In genomic region chr22:37221424-37222336, GRCh38 we compare ENCODE assay signal across 14 cellular contexts. TPM values are rescaled to one million over a fixed set of nuclear protein-coding genes. Genes with fewer than 3 reads are reported as not detected.
DNase-seq lines count a peak whose midpoint lies in the region; ATAC-seq and TF ChIP-seq lines count a peak whose summit lies in the region.
"Had no signal": no experiment of that assay in that cellular context is flagged by ENCODE, and none has a peak within 500 bp of the region (broad histone marks: within the 10 kb centered on the region; RNA-seq: fewer than 3 reads in every experiment).

No MANE protein-coding gene starts in this region.

- H3K4me2 ChIP-seq in DND-41 (ENCODE audit: insufficient read depth, low read length): no peak overlapping the region

- DNase-seq in DND-41 (no peak), HFFc6 (no peak), hepatic stellate cell (ENCODE audit: low spot score) (no peak), NCI-H510A (lab: John Stamatoyannopoulos, UW) (no peak), BE2C (no peak)
- DNase-seq in natural killer cell treated with Interleukin-12 subunit alpha and Interleukin-12 subunit beta and Interleukin-15 and Interleukin-18, amount 100 ng/mL, for 72 hours (ENCODE audit: low spot score): no peak
- DNase-seq: activated CD4-positive, alpha-beta T cell treated with anti-CD3 and anti-CD28 coated beads for 4 hours; gastrocnemius medialis; NCI-H1417; NCI-H526 treated with DMSO at 0.1 percent for 48 hours had no signal

- peaks cover 10% of the 10 kb centered on the region; the same call in 1 of the 2 replicates for H4K20me1 ChIP-seq in DND-41 (ENCODE audit: insufficient read depth, low read length)

- no peaks in the 10 kb centered on the region for H3K4me1 Mint-ChIP-seq in HFFc6 (ENCODE audit: low read depth)
- peaks cover 95% of the 10 kb centered on the region for H3K4me1 Mint-ChIP-seq in activated naive CD8-positive, alpha-beta T cell (ENCODE audit: low read depth)
- peaks cover 77 to 85% of the 10 kb centered on the region in 2 donors for H3K4me1 Mint-ChIP-seq in natural killer cell treated with Interleukin-12 subunit alpha and Interleukin-12 subunit beta and Interleukin-15 and Interleukin-18, amount 100 ng/mL, for 72 hours (ENCODE audit: low read depth in 2 of 2)

- no peak for ATAC-seq in DND-41 (ENCODE audit: insufficient read depth, low read depth)
- no peak for ATAC-seq in natural killer cell treated with Interleukin-12 subunit alpha and Interleukin-12 subunit beta and Interleukin-15 and Interleukin-18, amount 100 ng/mL, for 72 hours
- ATAC-seq: gastrocnemius medialis had no signal

- no peak for TF ChIP-seq CTCF in DND-41 (IDR thresholded peaks at IDR 0.05; ENCODE audit: borderline replicate concordance, extremely low read depth, low read length, poor library complexity, severe bottlenecking)
- peak; percentile 38 for TF ChIP-seq CTCF in HFFc6 (IDR thresholded peaks at IDR 0.05)
- TF ChIP-seq CTCF in BE2C (IDR thresholded peaks at IDR 0.05; ENCODE audit: low read depth, low read length): no peak

- no peak overlapping the region for H3K4me3 Mint-ChIP-seq in HFFc6
- H3K4me3 Mint-ChIP-seq in activated naive CD8-positive, alpha-beta T cell: peak overlapping the region; percentile 85
- H3K4me3 Mint-ChIP-seq in natural killer cell treated with Interleukin-12 subunit alpha and Interleukin-12 subunit beta and Interleukin-15 and Interleukin-18, amount 100 ng/mL, for 72 hours: peak overlapping the region; percentile 67

- H3K27me3 ChIP-seq in DND-41 (ENCODE audit: insufficient read depth, low read length, poor library complexity) (no peaks in the 10 kb centered on the region), BE2C (no peaks in the 10 kb centered on the region)
- H3K27me3 ChIP-seq: right atrium auricular region had no signal

- H3K27ac ChIP-seq in DND-41 (ENCODE audit: low read length): peak overlapping the region; percentile 19
- H3K27ac ChIP-seq: gastrocnemius medialis, right atrium auricular region, thoracic aorta had no signal

- H3K36me3 Mint-ChIP-seq in HFFc6 (ENCODE audit: low read depth): no peaks in the 10 kb centered on the region; the same call in 1 of the 2 replicates
- peaks cover 33% of the 10 kb centered on the region for H3K36me3 Mint-ChIP-seq in activated naive CD8-positive, alpha-beta T cell
- peaks cover 29% of the 10 kb centered on the region for H3K36me3 Mint-ChIP-seq in natural killer cell treated with Interleukin-12 subunit alpha and Interleukin-12 subunit beta and Interleukin-15 and Interleukin-18, amount 100 ng/mL, for 72 hours

- peaks cover 25% of the 10 kb centered on the region for H3K27me3 Mint-ChIP-seq in HFFc6 (ENCODE audit: insufficient read depth)
- H3K27me3 Mint-ChIP-seq in activated naive CD8-positive, alpha-beta T cell: no peaks in the 10 kb centered on the region
- H3K27me3 Mint-ChIP-seq in natural killer cell treated with Interleukin-12 subunit alpha and Interleukin-12 subunit beta and Interleukin-15 and Interleukin-18, amount 100 ng/mL, for 72 hours: no peaks in the 10 kb centered on the region

- no peak overlapping the region for H3K9ac ChIP-seq in DND-41 (ENCODE audit: low read depth, low read length)

- H3K36me3 ChIP-seq in DND-41 (ENCODE audit: insufficient read depth, low read length): peaks cover 32% of the 10 kb centered on the region
- no peaks in the 10 kb centered on the region for H3K36me3 ChIP-seq in BE2C
- H3K36me3 ChIP-seq: gastrocnemius medialis, right atrium auricular region, thoracic aorta had no signal

- peaks cover 44% of the 10 kb centered on the region for H3K4me1 ChIP-seq in DND-41 (ENCODE audit: insufficient read depth, low read length)
- no peaks in the 10 kb centered on the region for H3K4me1 ChIP-seq in BE2C
- H3K4me1 ChIP-seq: gastrocnemius medialis, right atrium auricular region had no signal

- H2AFZ ChIP-seq in DND-41 (ENCODE audit: low read depth, low read length): no peak overlapping the region

- no peak overlapping the region for H3K27ac Mint-ChIP-seq in HFFc6
- peak overlapping the region; percentile 98 for H3K27ac Mint-ChIP-seq in activated naive CD8-positive, alpha-beta T cell
- peak overlapping the region; percentile 81 to 93 for H3K27ac Mint-ChIP-seq in natural killer cell treated with Interleukin-12 subunit alpha and Interleukin-12 subunit beta and Interleukin-15 and Interleukin-18, amount 100 ng/mL, for 72 hours

- H3K9me3 Mint-ChIP-seq in HFFc6: no peaks in the 10 kb centered on the region; the same call in 1 of the 2 replicates
- no peaks in the 10 kb centered on the region for H3K9me3 Mint-ChIP-seq in activated naive CD8-positive, alpha-beta T cell (ENCODE audit: low read depth)
- H3K9me3 Mint-ChIP-seq in natural killer cell treated with Interleukin-12 subunit alpha and Interleukin-12 subunit beta and Interleukin-15 and Interleukin-18, amount 100 ng/mL, for 72 hours: peaks cover 8% of the 10 kb centered on the region

- H3K9me3 ChIP-seq in DND-41 (ENCODE audit: insufficient read depth, low read length, severe bottlenecking) (no peaks in the 10 kb centered on the region), BE2C (peaks cover 4% of the 10 kb centered on the region; the same call in 1 of the 2 replicates)
- H3K9me3 ChIP-seq: gastrocnemius medialis, right atrium auricular region, thoracic aorta had no signal

- no peaks in the 10 kb centered on the region for H3K79me2 ChIP-seq in DND-41 (ENCODE audit: insufficient read depth, low read length)

- no peak overlapping the region for H3K4me3 ChIP-seq in DND-41 (ENCODE audit: low read depth in 1 of 2, low read length in 2 of 2)
- no peak overlapping the region for H3K4me3 ChIP-seq in BE2C (ENCODE audit: low read depth, low read length)
- H3K4me3 ChIP-seq: gastrocnemius medialis, right atrium auricular region, thoracic aorta had no signal

RNA-seq across cellular contexts. Expression of gene SSTR3, which starts 9.4 kb away (rescaled TPM):
- not detected for total RNA-seq in HFFc6 (2021; fragmentation: NEBNext Ultra II Directional; extraction: Animal tissue kit (Norgen Biotek cat#: 25700))
- under 1 TPM; 0.11 to 0.29 TPM for total RNA-seq in natural killer cell treated with Interleukin-12 subunit alpha and Interleukin-12 subunit beta and Interleukin-15 and Interleukin-18, amount 100 ng/mL, for 72 hours
- 1.7 TPM for polyA plus RNA-seq in BE2C (2012; ENCODE audit: insufficient read depth, insufficient read length, low read depth)
- total RNA-seq: gastrocnemius medialis, right atrium auricular region, SK-MEL-5, thoracic aorta had no signal

RNA-seq across cellular contexts. Expression of gene RAC2, which starts 22.4 kb away (rescaled TPM):
- 10 to 100 TPM; 29.9 to 57.2 (median 53.5) TPM for total RNA-seq in HFFc6 (2021; fragmentation: NEBNext Ultra II Directional; extraction: Animal tissue kit (Norgen Biotek cat#: 25700))
- 1,000 to 10,000 TPM in 1 of 2 donors, 100 to 1,000 TPM in 1; 666 to 1,078 TPM for total RNA-seq in natural killer cell treated with Interleukin-12 subunit alpha and Interleukin-12 subunit beta and Interleukin-15 and Interleukin-18, amount 100 ng/mL, for 72 hours
- polyA plus RNA-seq in BE2C (2012; ENCODE audit: insufficient read depth, insufficient read length, low read depth): 9.8 TPM
- total RNA-seq: SK-MEL-5 had no signal

RNA-seq across cellular contexts. Expression of gene C1QTNF6, which starts 33.6 kb away (rescaled TPM):
- total RNA-seq in HFFc6 (2021; fragmentation: NEBNext Ultra II Directional; extraction: Animal tissue kit (Norgen Biotek cat#: 25700)): 1 to 10 TPM; 3.3 to 5.0 (median 4.0) TPM
- total RNA-seq in natural killer cell treated with Interleukin-12 subunit alpha and Interleukin-12 subunit beta and Interleukin-15 and Interleukin-18, amount 100 ng/mL, for 72 hours: 1 to 10 TPM; 1.3 to 3.9 TPM
- 9.3 TPM for polyA plus RNA-seq in BE2C (2012; ENCODE audit: insufficient read depth, insufficient read length, low read depth)

Comparison
In these comparisons a context has a peak if more than half of its experiments do, and no peak if none do; other contexts are left out.
1. RNA of gene RAC2, which starts 22.4 kb away (total RNA-seq): 666 to 1,078 TPM in natural killer cell treated with Interleukin-12 subunit alpha and Interleukin-12 subunit beta and Interleukin-15 and Interleukin-18, amount 100 ng/mL, for 72 hours; 29.9 to 57.2 TPM in HFFc6; every median in the first group is over 10 times any median in the second.